In genomic region chr2:33354981-33355380, GRCh38 we compare ENCODE assay signal across 1 cellular context.
A peak's percentile ranks its signal among the peaks of the same experiment; 100 is the strongest.
TF ChIP-seq lines count a peak whose summit lies in the region.

No MANE protein-coding gene starts in this region.

TF ChIP-seq in HepG2, 621 proteins besides CTCF, POLR2A, EP300 and RAD21 (continued from another document):
- TF ChIP-seq ZNF709 (CRISPR knock-in tag; IDR thresholded peaks at IDR 0.05), result no peak
- no peak for TF ChIP-seq NFAT5 (CRISPR knock-in tag; IDR thresholded peaks at IDR 0.05)
- no peak for TF ChIP-seq ZNF800 (CRISPR knock-in tag; IDR thresholded peaks at IDR 0.05)
- 0 out of 2 replicates have a peak, but pooled peaks have one; percentile 15 for TF ChIP-seq CREB1 (IDR thresholded peaks at IDR 0.05)
- TF ChIP-seq CREB1 (CRISPR knock-in tag; IDR thresholded peaks at IDR 0.05), result no peak
TF ChIP-seq in HepG2: peak in this region for 1.
